In genomic region chr22:39931271-39931670, GRCh38 we compare ENCODE assay signal across 18 cellular contexts. TPM values are rescaled to one million over a fixed set of nuclear protein-coding genes. Genes with fewer than 3 reads are reported as not detected.
"Had no signal": no experiment of that assay in that cellular context is flagged by ENCODE, and none has a peak within 500 bp of the region (broad histone marks: within the 10 kb centered on the region; RNA-seq: fewer than 3 reads in every experiment).

No MANE protein-coding gene starts in this region.

- H3K4me3 Mint-ChIP-seq: activated naive CD4-positive, alpha-beta T cell treated with anti-CD3 and anti-CD28 coated beads for 36 hours; memory B cell had no signal

- H3K4me3 ChIP-seq: cardiac muscle cell, dorsolateral prefrontal cortex, left ventricle myocardium inferior, tibial nerve, uterus had no signal

- H3K9me3 Mint-ChIP-seq: activated CD4-positive, alpha-beta T cell treated with anti-CD3 and anti-CD28 coated beads, Interleukin-2, amount 10 ng/mL, durations not matched to agents 24 days and 14 days; activated naive CD4-positive, alpha-beta T cell treated with anti-CD3 and anti-CD28 coated beads for 36 hours; memory B cell had no signal

- DNase-seq: activated CD4-positive, alpha-beta T cell treated with anti-CD3 and anti-CD28 coated beads, Interleukin-2, amount 10 ng/mL, durations not matched to agents 24 days and 14 days; activated naive CD4-positive, alpha-beta T cell treated with anti-CD3 and anti-CD28 coated beads for 36 hours; dorsolateral prefrontal cortex; hippocampal formation; left ventricle myocardium inferior; stimulated activated CD4-positive, alpha-beta T cell treated with anti-CD3 and anti-CD28 coated beads, Interleukin-12 subunit alpha, Interleukin-12 subunit beta, amount 100 ng/mL, for 4 hours; stimulated activated CD4-positive, alpha-beta T cell treated with anti-CD3 and anti-CD28 coated beads, Interleukin-2, amount 100 ng/mL, for 24 hours; T-helper 2 cell; uterus had no signal

- H3K9me3 ChIP-seq: left ventricle myocardium inferior, tibial nerve, uterus had no signal

- H3K27me3 ChIP-seq: cardiac muscle cell, tibial nerve had no signal

- H3K27me3 Mint-ChIP-seq: activated CD4-positive, alpha-beta T cell treated with anti-CD3 and anti-CD28 coated beads, Interleukin-2, amount 10 ng/mL, durations not matched to agents 24 days and 14 days; memory B cell; natural killer cell treated with Interleukin-12 subunit alpha and Interleukin-12 subunit beta and Interleukin-15 and Interleukin-18, amount 100 ng/mL, for 72 hours had no signal

- H3K27ac ChIP-seq: cardiac muscle cell, dorsolateral prefrontal cortex, left ventricle myocardium inferior, tibial nerve, uterus had no signal

- H3K36me3 Mint-ChIP-seq: memory B cell; natural killer cell treated with Interleukin-12 subunit alpha and Interleukin-12 subunit beta and Interleukin-15 and Interleukin-18, amount 100 ng/mL, for 72 hours had no signal

- H3K27ac Mint-ChIP-seq: activated CD4-positive, alpha-beta T cell treated with anti-CD3 and anti-CD28 coated beads, Interleukin-2, amount 10 ng/mL, durations not matched to agents 24 days and 14 days; activated naive CD4-positive, alpha-beta T cell treated with anti-CD3 and anti-CD28 coated beads for 36 hours; memory B cell; natural killer cell treated with Interleukin-12 subunit alpha and Interleukin-12 subunit beta and Interleukin-15 and Interleukin-18, amount 100 ng/mL, for 72 hours had no signal

- H3K36me3 ChIP-seq: cardiac muscle cell, left ventricle myocardium inferior, tibial nerve, uterus had no signal

- H3K4me1 ChIP-seq: left ventricle myocardium inferior, uterus had no signal

RNA-seq across cellular contexts. Expression of gene TMA7B, which starts 28.9 kb away (rescaled TPM):
- total RNA-seq: cardiac muscle cell, glomerular endothelial cell, kidney epithelial cell, left ventricle myocardium inferior, renal cortical epithelial cell, subcutaneous adipose tissue, tibial nerve, uterus had no signal
- polyA plus RNA-seq: cardiac muscle cell had no signal

RNA-seq across cellular contexts. Expression of gene GRAP2, which starts 30.4 kb away (rescaled TPM):
- total RNA-seq: glomerular endothelial cell, kidney epithelial cell, renal cortical epithelial cell had no signal
- polyA plus RNA-seq: cardiac muscle cell had no signal

RNA-seq across cellular contexts. Expression of gene ENTHD1, which starts 37.7 kb away (rescaled TPM):
- total RNA-seq: cardiac muscle cell; dorsolateral prefrontal cortex; glomerular endothelial cell; kidney epithelial cell; left ventricle myocardium inferior; natural killer cell treated with Interleukin-12 subunit alpha and Interleukin-12 subunit beta and Interleukin-15 and Interleukin-18, amount 100 ng/mL, for 72 hours; renal cortical epithelial cell had no signal
- polyA plus RNA-seq: cardiac muscle cell, esophagus had no signal
